ENCODE assay signal across 1 cellular context in genomic region chr2:218405365-218406208, GRCh38.
A peak's percentile ranks its signal among the peaks of the same experiment; 100 is the strongest.
TF ChIP-seq lines count a peak whose summit lies in the region.

No MANE protein-coding gene starts in this region.

TF ChIP-seq in H1, 55 proteins besides CTCF, POLR2A, EP300 and RAD21:
- TF ChIP-seq SIN3A (conservative IDR thresholded peaks at IDR 0.05 in 1 of 2, IDR thresholded peaks at IDR 0.05 in 1 of 2; ENCODE audit: low read depth in 1 of 2, low read length in 2 of 2) (no peak), NANOG (IDR thresholded peaks at IDR 0.05; ENCODE audit: insufficient read depth, low read depth, low read length, poor library complexity, severe bottlenecking) (no peak), TAF7 (optimal IDR thresholded peaks at IDR 0.05; ENCODE audit: borderline replicate concordance, low read depth, low read length) (no peak), KDM5A (IDR thresholded peaks at IDR 0.05; ENCODE audit: low read length) (no peak), SUZ12 (IDR thresholded peaks at IDR 0.05; ENCODE audit: low read length) (no peak), HDAC2 (IDR thresholded peaks at IDR 0.05; ENCODE audit: borderline replicate concordance in 1 of 2, low read depth in 2 of 2, low read length in 2 of 2) (no peak), ATF2 (IDR thresholded peaks at IDR 0.05; ENCODE audit: low read length) (no peak), PHF8 (conservative IDR thresholded peaks at IDR 0.05; ENCODE audit: low read depth, low read length) (no peak; the same call in 1 of the 2 replicates), MAFK (IDR thresholded peaks at IDR 0.05; ENCODE audit: low read depth, low read length) (no peak), ZNF274 (IDR thresholded peaks at IDR 0.05; ENCODE audit: borderline replicate concordance, extremely low read depth, low read length) (no peak), TAF1 (IDR thresholded peaks at IDR 0.05; ENCODE audit: low read depth, low read length) (no peak), TBP (IDR thresholded peaks at IDR 0.05; ENCODE audit: low read depth, low read length) (0 out of 2 replicates have a peak, but pooled peaks have one; percentile 34), RBBP5 (IDR thresholded peaks at IDR 0.05; ENCODE audit: borderline replicate concordance, low read depth, low read length) (peak; percentile 31; the same call in 1 of the 2 replicates), BCL11A (IDR thresholded peaks at IDR 0.05; ENCODE audit: low read depth in 2 of 2, low read length in 2 of 2) (no peak), KDM1A (IDR thresholded peaks at IDR 0.05; ENCODE audit: borderline replicate concordance, low read length) (no peak; the same call in 1 of the 2 replicates), SIRT6 (IDR thresholded peaks at IDR 0.05; ENCODE audit: low read length) (no peak), YY1 (IDR thresholded peaks at IDR 0.05; ENCODE audit: low read depth, low read length) (peak; percentile 71; the same call in 1 of the 2 replicates), MAX (IDR thresholded peaks at IDR 0.05) (0 out of 2 replicates have a peak, but pooled peaks have one; percentile 20), JUND (IDR thresholded peaks at IDR 0.05; ENCODE audit: low read length) (no peak), RXRA (IDR thresholded peaks at IDR 0.05; ENCODE audit: insufficient read depth, low read depth, low read length) (no peak), CEBPB (IDR thresholded peaks at IDR 0.05; ENCODE audit: low read depth, low read length) (no peak), CBX8 (IDR thresholded peaks at IDR 0.05; ENCODE audit: borderline replicate concordance, low read depth, low read length) (no peak), KDM4A (IDR thresholded peaks at IDR 0.05; ENCODE audit: low read depth, low read length, severe bottlenecking) (no peak), SP4 (IDR thresholded peaks at IDR 0.05; ENCODE audit: low read length) (no peak), CREB1 (IDR thresholded peaks at IDR 0.05) (0 out of 2 replicates have a peak, but pooled peaks have one; percentile 6), RFX5 (IDR thresholded peaks at IDR 0.05; ENCODE audit: borderline replicate concordance, low read depth, low read length) (no peak), ASH2L (IDR thresholded peaks at IDR 0.05; ENCODE audit: low read length) (peak; percentile 65), CHD1 (IDR thresholded peaks at IDR 0.05; ENCODE audit: low read depth, low read length) (no peak), E2F6 (IDR thresholded peaks at IDR 0.05) (no peak), SP2 (IDR thresholded peaks at IDR 0.05; ENCODE audit: low read length) (no peak)
